ENCODE assay signal across 14 cellular contexts in the genomic region with DNA sequence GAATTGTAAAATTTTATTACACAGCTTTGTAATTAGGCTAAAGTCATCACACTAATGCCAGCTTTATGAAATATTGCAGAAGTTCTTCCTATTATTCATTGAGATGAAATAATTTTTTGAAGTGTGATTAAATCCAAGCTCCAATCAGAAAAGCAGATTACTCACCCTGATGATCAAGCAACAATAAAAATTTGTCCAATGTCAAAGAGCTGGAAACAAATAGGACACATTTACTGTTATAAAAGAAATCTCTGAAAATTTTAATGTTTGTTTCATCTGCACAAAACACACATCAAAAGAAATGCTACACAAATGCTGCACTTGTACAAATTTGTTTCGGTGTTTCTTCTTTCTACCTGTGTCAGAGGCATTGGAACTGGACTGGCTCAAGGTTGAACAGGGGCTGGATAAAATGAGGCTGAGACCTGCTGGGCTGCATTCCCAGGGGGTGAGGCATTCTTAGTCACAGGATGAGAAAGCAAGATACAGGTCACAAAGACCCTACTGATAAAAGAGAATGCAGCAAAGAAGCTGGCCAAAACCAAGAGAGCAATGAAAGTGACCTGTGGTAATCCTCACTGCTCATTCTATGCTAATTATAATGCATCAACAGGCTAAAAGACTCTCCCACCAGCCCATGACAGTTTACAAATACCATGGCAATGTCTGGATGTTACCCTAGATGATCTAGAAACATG.
DNase-seq lines count a peak whose midpoint lies in the region; ATAC-seq, FAIRE-seq and TF ChIP-seq lines count a peak whose summit lies in the region.
"Had no signal": no experiment of that assay in that cellular context is flagged by ENCODE, and none has a peak within 500 bp of the region (broad histone marks: within the 10 kb centered on the region; RNA-seq: fewer than 3 reads in every experiment).

No MANE protein-coding gene starts in this region.

- H3K27me3 ChIP-seq in fibroblast of lung (ENCODE audit: control insufficient read depth, insufficient read depth, low read length) (no peaks in the 10 kb centered on the region), tibial artery (no peaks in the 10 kb centered on the region)
- H3K27me3 ChIP-seq: suprapubic skin had no signal

- no peaks in the 10 kb centered on the region for H3K79me2 ChIP-seq in fibroblast of lung (ENCODE audit: control insufficient read depth, insufficient read depth, low read length)

- H2AFZ ChIP-seq in fibroblast of lung (ENCODE audit: low read length): no peak overlapping the region
- H2AFZ ChIP-seq: neural progenitor cell had no signal

- no peak overlapping the region for H3K9ac ChIP-seq in fibroblast of lung (ENCODE audit: insufficient read depth, low read length)
- H3K9ac ChIP-seq: neural progenitor cell had no signal

- H3K4me1 ChIP-seq in fibroblast of lung (ENCODE audit: control insufficient read depth, extremely low read depth, insufficient read depth, low read length): no peaks in the 10 kb centered on the region
- H3K4me1 ChIP-seq in tibial artery: peaks cover 0 to 7% (median 0%) of the 10 kb centered on the region in 4 donors
- H3K4me1 ChIP-seq: neural progenitor cell had no signal

- H3K4me2 ChIP-seq in fibroblast of lung (ENCODE audit: extremely low read depth, insufficient read depth, low read length): no peak overlapping the region
- H3K4me2 ChIP-seq: neural progenitor cell had no signal

- no peak for TF ChIP-seq POLR2A in H54 (IDR thresholded peaks at IDR 0.05; ENCODE audit: low read depth, low read length)

- peak; percentile 7 for DNase-seq in H54 (ENCODE audit: insufficient read length, low spot score)
- peak; percentile 85 for DNase-seq in SK-MEL-5 (ENCODE audit: low read depth, low spot score)
- peak; percentile 17 to 96 for DNase-seq in fibroblast of lung (ENCODE audit: low read depth in 2 of 2)
- DNase-seq in progenitor cell of endocrine pancreas (ENCODE audit: low spot score, unreplicated experiment): peak; percentile 9
- DNase-seq in activated CD8-positive, alpha-beta T cell treated with anti-CD3 and anti-CD28 coated beads for 36 hours: no peak
- no peak for DNase-seq in COLO668 (lab: John Stamatoyannopoulos, UW; ENCODE audit: unreplicated experiment)
- no peak for DNase-seq in T-helper 9 cell
- DNase-seq in tibial artery: no peak
- DNase-seq: cerebellar nuclear complex, hippocampal formation, NCI-H1105 had no signal

- H3K27me3 Mint-ChIP-seq in progenitor cell of endocrine pancreas: no peaks in the 10 kb centered on the region
- no peaks in the 10 kb centered on the region for H3K27me3 Mint-ChIP-seq in activated CD8-positive, alpha-beta T cell treated with anti-CD3 and anti-CD28 coated beads for 36 hours

- peaks cover 7% of the 10 kb centered on the region for H3K9me3 Mint-ChIP-seq in progenitor cell of endocrine pancreas (ENCODE audit: low read depth)
- peaks cover 2% of the 10 kb centered on the region for H3K9me3 Mint-ChIP-seq in activated CD8-positive, alpha-beta T cell treated with anti-CD3 and anti-CD28 coated beads for 36 hours

- H3K4me3 Mint-ChIP-seq in progenitor cell of endocrine pancreas (ENCODE audit: low read depth): peak overlapping the region; percentile 27
- no peak overlapping the region for H3K4me3 Mint-ChIP-seq in activated CD8-positive, alpha-beta T cell treated with anti-CD3 and anti-CD28 coated beads for 36 hours
- H3K4me3 Mint-ChIP-seq: neural progenitor cell had no signal

- POLR2A ChIA-PET in activated CD8-positive, alpha-beta T cell treated with anti-CD3 and anti-CD28 coated beads for 36 hours (lab: Charles Lee): no interaction called here

- H3K27ac Mint-ChIP-seq in progenitor cell of endocrine pancreas: peak overlapping the region; percentile 96
- no peak overlapping the region for H3K27ac Mint-ChIP-seq in activated CD8-positive, alpha-beta T cell treated with anti-CD3 and anti-CD28 coated beads for 36 hours
- H3K27ac Mint-ChIP-seq: neural progenitor cell had no signal

- H3K4me3 ChIP-seq in fibroblast of lung (replicated peaks in 1 of 4; ENCODE audit: control extremely low read depth in 1 of 4, insufficient read depth in 1 of 4, low read depth in 3 of 4, low read length in 4 of 4) (no peak overlapping the region), tibial artery (no peak overlapping the region)
- H3K4me3 ChIP-seq: neural progenitor cell, suprapubic skin had no signal

- H3K36me3 Mint-ChIP-seq in progenitor cell of endocrine pancreas (ENCODE audit: insufficient read depth): peaks cover 2% of the 10 kb centered on the region
- no peaks in the 10 kb centered on the region for H3K36me3 Mint-ChIP-seq in activated CD8-positive, alpha-beta T cell treated with anti-CD3 and anti-CD28 coated beads for 36 hours (ENCODE audit: low read depth)
- H3K36me3 Mint-ChIP-seq: neural progenitor cell had no signal

- H3K4me1 Mint-ChIP-seq in progenitor cell of endocrine pancreas (ENCODE audit: low read depth): peaks cover 21% of the 10 kb centered on the region
- no peaks in the 10 kb centered on the region for H3K4me1 Mint-ChIP-seq in activated CD8-positive, alpha-beta T cell treated with anti-CD3 and anti-CD28 coated beads for 36 hours (ENCODE audit: low read depth)

- CTCF ChIA-PET in activated CD8-positive, alpha-beta T cell treated with anti-CD3 and anti-CD28 coated beads for 36 hours (lab: Charles Lee): interaction anchor here (1.2 kb wide), 1 partner anchor 61 kb away, joined by 3 read pairs; no protein-coding TSS in a partner anchor

- no peaks in the 10 kb centered on the region for H4K20me1 ChIP-seq in fibroblast of lung (ENCODE audit: control insufficient read depth, extremely low read depth, insufficient read depth, low read length)

- TF ChIP-seq CTCF in fibroblast of lung (conservative IDR thresholded peaks at IDR 0.05 in 1 of 2, IDR thresholded peaks at IDR 0.05 in 1 of 2; ENCODE audit: low read depth in 1 of 2, low read length in 2 of 2) (no peak), progenitor cell of endocrine pancreas (IDR thresholded peaks at IDR 0.05; ENCODE audit: unreplicated experiment) (no peak), tibial artery (IDR thresholded peaks at IDR 0.05) (no peak)
- no peak for TF ChIP-seq CTCF in activated CD8-positive, alpha-beta T cell treated with anti-CD3 and anti-CD28 coated beads for 36 hours (IDR thresholded peaks at IDR 0.05)

- no peak for ATAC-seq in activated CD8-positive, alpha-beta T cell treated with anti-CD3 and anti-CD28 coated beads for 36 hours

- H3K27ac ChIP-seq in fibroblast of lung (ENCODE audit: insufficient read depth, low read length) (no peak overlapping the region), tibial artery (no peak overlapping the region)
- H3K27ac ChIP-seq: neural progenitor cell, suprapubic skin had no signal

- FAIRE-seq in H54 (lab: Jason Lieb, UNC): peak; percentile 97
- FAIRE-seq: D721Med had no signal

- H3K9me3 ChIP-seq in fibroblast of lung (ENCODE audit: control insufficient read depth, insufficient read depth, low read depth, low read length) (no peaks in the 10 kb centered on the region), tibial artery (no peaks in the 10 kb centered on the region)
- H3K9me3 ChIP-seq: suprapubic skin had no signal

- in situ Hi-C loops in SK-MEL-5 (cut with HindIII; ENCODE audit: low pct_unique_long_range_greater_than_20kb, low sequenced_read_pairs): no loop called here

- intact Hi-C loops in activated CD8-positive, alpha-beta T cell treated with anti-CD3 and anti-CD28 coated beads for 36 hours (cut with micrococcal nuclease): no loop called here
- intact Hi-C loops in tibial artery (cut with DNase I; ENCODE audit: low total_unique reads): no loop called here

- H3K36me3 ChIP-seq in fibroblast of lung (ENCODE audit: control insufficient read depth, insufficient read depth, low read length) (no peaks in the 10 kb centered on the region), tibial artery (no peaks in the 10 kb centered on the region)
- H3K36me3 ChIP-seq: neural progenitor cell, suprapubic skin had no signal

Comparison
In these comparisons a context has a peak if more than half of its experiments do, and no peak if none do; other contexts are left out.
1. DNase-seq: peak in H54 (single experiment), SK-MEL-5 (single experiment), fibroblast of lung (2 of 2) and progenitor cell of endocrine pancreas (single experiment); none in activated CD8-positive, alpha-beta T cell treated with anti-CD3 and anti-CD28 coated beads for 36 hours (single experiment), COLO668 (single experiment), T-helper 9 cell (single experiment) and tibial artery (0 of 2).